Comparison of ENCODE assay signal across 8 cellular contexts in the genomic region with DNA sequence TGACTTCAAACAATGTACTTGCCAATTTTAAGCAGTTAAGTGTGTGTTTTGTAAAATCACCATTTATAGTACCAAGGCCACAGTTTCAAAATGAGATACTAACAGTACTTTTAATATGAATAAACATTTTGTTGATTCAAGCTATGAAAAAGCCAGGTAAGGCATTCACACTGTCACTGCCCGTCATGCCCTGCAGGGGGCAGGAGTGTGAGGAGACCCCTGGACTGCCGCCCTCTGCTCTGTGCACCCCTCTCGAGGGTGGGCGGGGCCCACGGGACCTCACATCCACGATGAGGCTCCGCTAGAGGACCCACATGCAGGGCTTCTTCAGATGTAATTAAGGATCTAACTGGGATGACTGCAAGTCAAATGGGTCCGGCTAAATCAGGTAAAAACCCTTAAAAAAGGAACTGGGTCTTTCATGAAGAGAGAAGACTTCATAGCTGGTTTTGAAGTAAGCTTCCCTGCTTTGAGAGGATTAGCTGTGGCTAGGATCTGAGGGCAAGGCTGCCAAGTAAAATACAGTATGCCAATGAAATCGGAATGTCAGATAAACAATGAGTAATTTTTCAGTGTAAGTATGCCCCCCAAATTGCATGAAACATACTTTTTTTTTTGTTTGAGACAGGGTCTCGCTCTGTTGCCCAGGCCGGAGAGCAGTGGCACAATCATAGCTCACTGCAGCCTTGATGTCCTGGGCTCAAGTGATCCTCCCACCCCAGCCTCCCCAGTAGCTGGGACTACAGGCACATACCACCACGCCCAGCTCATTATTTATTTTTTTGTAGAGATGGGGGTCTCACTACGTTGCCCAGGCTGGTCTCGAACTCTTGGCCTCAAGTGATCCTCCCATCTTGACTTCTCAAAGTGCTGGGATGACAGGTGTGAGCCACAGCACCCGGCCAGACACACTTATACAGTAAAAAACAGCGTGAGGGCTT. TPM values are rescaled to one million over a fixed set of nuclear protein-coding genes. Genes with fewer than 3 reads are reported as not detected.
DNase-seq lines count a peak whose midpoint lies in the region; ATAC-seq, FAIRE-seq and TF ChIP-seq lines count a peak whose summit lies in the region.

No MANE protein-coding gene starts in this region.

- H3K4me1 ChIP-seq in left ventricle myocardium inferior (peaks cover 27% of the 10 kb centered on the region), upper lobe of right lung (no peaks in the 10 kb centered on the region)
- H3K4me1 ChIP-seq in effector memory CD4-positive, alpha-beta T cell (ENCODE audit: control insufficient read depth, insufficient read depth, low read length, poor library complexity, severe bottlenecking) = no peaks in the 10 kb centered on the region

- H3K9me3 Mint-ChIP-seq in WTC11 = no peaks in the 10 kb centered on the region

- no peak for FAIRE-seq in RCC 7860 (lab: Jason Lieb, UNC)

- no peaks in the 10 kb centered on the region for H3K27me3 ChIP-seq in left ventricle myocardium inferior (ENCODE audit: low read depth)
- H3K27me3 ChIP-seq in upper lobe of right lung = no peaks in the 10 kb centered on the region
- H3K27me3 ChIP-seq in effector memory CD4-positive, alpha-beta T cell (replicated peaks; ENCODE audit: control insufficient read depth, insufficient read depth, low read length, poor library complexity, severe bottlenecking) = no peaks in the 10 kb centered on the region

- intact Hi-C loops in left ventricle myocardium inferior (cut with micrococcal nuclease) (no loop called here), cardiac septum (cut with DNase I) (no loop called here), upper lobe of right lung (cut with DNase I) (no loop called here)

- peak; percentile 81 for ATAC-seq in WTC11
- ATAC-seq in upper lobe of right lung = peak; percentile 40

- no peaks in the 10 kb centered on the region for H3K27me3 Mint-ChIP-seq in WTC11 (ENCODE audit: low read depth)

- CTCF ChIA-PET in WTC11 (lab: Charles Lee) = interaction anchor here (0.6 to 1.9 kb wide), 21 partner anchors 9 to 128 kb away, joined by 3 to 24 read pairs (median 6); partner anchors contain the start of genes BHLHE23, DIDO1, GID8 and TCFL5

- H3K27ac Mint-ChIP-seq in WTC11 = peak overlapping the region; percentile 92

- H3K9me3 ChIP-seq in left ventricle myocardium inferior (replicated peaks) (no peaks in the 10 kb centered on the region), upper lobe of right lung (no peaks in the 10 kb centered on the region)
- H3K9me3 ChIP-seq in effector memory CD4-positive, alpha-beta T cell (ENCODE audit: control insufficient read depth, low read length) = no peaks in the 10 kb centered on the region

- H3K4me3 ChIP-seq in left ventricle myocardium inferior (no peak overlapping the region), upper lobe of right lung (no peak overlapping the region)
- no peak overlapping the region for H3K4me3 ChIP-seq in effector memory CD4-positive, alpha-beta T cell (ENCODE audit: insufficient read depth, low read depth, low read length, poor library complexity, severe bottlenecking)

- POLR2A ChIA-PET in WTC11 (lab: Charles Lee) = interaction anchor here (0.6 to 1.5 kb wide), 2 partner anchors 30 to 33 kb away, joined by 6 to 7 read pairs; partner anchors contain the start of gene GID8

- no peak for DNase-seq in left ventricle myocardium inferior
- DNase-seq in cardiac septum (ENCODE audit: low spot score) = no peak
- DNase-seq in WTC11 (ENCODE audit: low spot score) = peak; percentile 61
- peak; percentile 57 for DNase-seq in germinal center (ENCODE audit: low spot score)
- no peak for DNase-seq in upper lobe of right lung
- DNase-seq in RCC 7860 (ENCODE audit: low spot score) = no peak
- no peak for DNase-seq in effector memory CD4-positive, alpha-beta T cell
- no peak for DNase-seq in NCI-H187 treated with DMSO at 0.1 percent for 48 hours (lab: John Stamatoyannopoulos, UW)

- H3K4me3 Mint-ChIP-seq in WTC11 = no peak overlapping the region

- TF ChIP-seq CTCF in left ventricle myocardium inferior (IDR thresholded peaks at IDR 0.05; ENCODE audit: borderline replicate concordance) (peak; percentile 48), WTC11 (IDR thresholded peaks at IDR 0.05) (peak; percentile 63), upper lobe of right lung (IDR thresholded peaks at IDR 0.05) (peak; percentile 49)

- H3K4me1 Mint-ChIP-seq in WTC11 = peaks cover 3% of the 10 kb centered on the region

- H3K36me3 ChIP-seq in left ventricle myocardium inferior (peaks cover 100% of the 10 kb centered on the region), upper lobe of right lung (peaks cover 100% of the 10 kb centered on the region)
- peaks cover 88% of the 10 kb centered on the region for H3K36me3 ChIP-seq in effector memory CD4-positive, alpha-beta T cell (ENCODE audit: control insufficient read depth, insufficient read depth, low read length)

- no peak overlapping the region for H3K27ac ChIP-seq in left ventricle myocardium inferior (replicated peaks)
- no peak overlapping the region for H3K27ac ChIP-seq in upper lobe of right lung
- H3K27ac ChIP-seq in effector memory CD4-positive, alpha-beta T cell (ENCODE audit: insufficient read depth, low read length, poor library complexity, severe bottlenecking) = no peak overlapping the region

- H3K36me3 Mint-ChIP-seq in WTC11 = peaks cover 94% of the 10 kb centered on the region

TF ChIP-seq in WTC11, 78 proteins besides CTCF, POLR2A, EP300 and RAD21:
- peak; percentile 86 for TF ChIP-seq ZNF121 (CRISPR knock-in tag; IDR thresholded peaks at IDR 0.05)
- TF ChIP-seq TP53 (CRISPR knock-in tag; IDR thresholded peaks at IDR 0.05) = no peak
- peak; percentile 68; the same call in 1 of the 2 replicates for TF ChIP-seq ZNF423 (CRISPR knock-in tag; IDR thresholded peaks at IDR 0.05)

RNA-seq across cellular contexts. Expression of gene DIDO1, which starts 18.7 kb away (rescaled TPM):
- total RNA-seq in left ventricle myocardium inferior (37.0 TPM), cardiac septum (38.9 TPM), WTC11 (2021) (69.3 to 87.3 TPM (median 71.6 TPM) in 3 replicates), upper lobe of right lung (55.5 TPM)

RNA-seq across cellular contexts. Expression of gene GID8, which starts 30.3 kb away (rescaled TPM):
- total RNA-seq in left ventricle myocardium inferior (16.2 TPM), cardiac septum (16.4 TPM), WTC11 (2021) (56.2 to 70.2 TPM (median 56.6 TPM) in 3 replicates), upper lobe of right lung (27.4 TPM)

RNA-seq across cellular contexts. Expression of gene SLC17A9, which starts 44.9 kb away (rescaled TPM):
- total RNA-seq in left ventricle myocardium inferior = 0.47 TPM
- total RNA-seq in cardiac septum = 1.7 TPM
- 26.2 to 41.7 TPM (median 30.8 TPM) in 3 replicates for total RNA-seq in WTC11 (2021)
- 15.2 TPM for total RNA-seq in upper lobe of right lung

RNA-seq across cellular contexts. Expression of gene TCFL5, which starts 46.0 kb away (rescaled TPM):
- total RNA-seq in left ventricle myocardium inferior (6.6 TPM), cardiac septum (7.8 TPM), WTC11 (2021) (19.7 to 20.4 TPM (median 20.3 TPM) in 3 replicates), upper lobe of right lung (7.8 TPM)

Comparison
In these comparisons a context has a peak if more than half of its experiments do, and no peak if none do; other contexts are left out.
1. DNase-seq: peak in WTC11 (single experiment) and germinal center (single experiment); none in left ventricle myocardium inferior (single experiment), cardiac septum (single experiment), upper lobe of right lung (single experiment), RCC 7860 (single experiment), effector memory CD4-positive, alpha-beta T cell (0 of 3) and NCI-H187 treated with DMSO at 0.1 percent for 48 hours (single experiment).
2. Peak in every context shown above with its lines, with median percentiles within 50 percentile points of each other: CTCF ChIP-seq.